ENCODE assay signal across 25 cellular contexts in genomic region chrX:147891886-147892285, GRCh38. TPM values are rescaled to one million over a fixed set of nuclear protein-coding genes. Genes with fewer than 3 reads are reported as not detected.
DNase-seq lines count a peak whose midpoint lies in the region; ATAC-seq and TF ChIP-seq lines count a peak whose summit lies in the region.
"Had no signal": no experiment of that assay in that cellular context is flagged by ENCODE, and none has a peak within 500 bp of the region (broad histone marks: within the 10 kb centered on the region; RNA-seq: fewer than 3 reads in every experiment).

No MANE protein-coding gene starts in this region.

- ATAC-seq in Right ventricle myocardium superior (ENCODE audit: poor library complexity) (no peak), HG02885 (IDR thresholded peaks at IDR 0.05; ENCODE audit: poor library complexity, unreplicated experiment) (no peak)
- ATAC-seq: GM23338, WTC11 had no signal

- intact Hi-C loops in Right ventricle myocardium superior (cut with DNase I), result no loop called here

- no peak for TF ChIP-seq CTCF in choroid plexus epithelial cell (conservative IDR thresholded peaks at IDR 0.05; ENCODE audit: low read depth, low read length)

- DNase-seq in EH (ENCODE audit: low read depth) (peak; percentile 2), LHCN-M2 (ENCODE audit: low read depth) (peak; percentile 60), choroid plexus epithelial cell (ENCODE audit: low read depth) (peak; percentile 2), myocyte (ENCODE audit: low read depth) (peak; percentile 41), Right ventricle myocardium superior (no peak)
- no peak for DNase-seq in activated CD8-positive, alpha-beta memory T cell treated with anti-CD3 and anti-CD28 coated beads for 24 hours
- no peak for DNase-seq in stimulated activated CD4-positive, alpha-beta T cell treated with anti-CD3 and anti-CD28 coated beads, Interleukin-4, amount 100 ng/mL, for 24 hours
- DNase-seq: activated CD4-positive, alpha-beta T cell treated with anti-CD3 and anti-CD28 coated beads, Interleukin-2, amount 50 U/mL, for 1 hour; activated naive CD4-positive, alpha-beta T cell treated with Interleukin-2 at 50 U/mL for 16 hours; amniotic stem cell; GDM1; glutamatergic neuron; NCI-H1048; NCI-H187; NCI-H2171 treated with DMSO at 0.1 percent for 48 hours; NCI-H524; NK-92 treated with Interleukin-12 subunit alpha and Interleukin-12 subunit beta, amount 100 ng/mL, for 24 hours; SIG-M5; stimulated activated CD4-positive, alpha-beta T cell treated with anti-CD3 and anti-CD28 coated beads, Interleukin-2, amount 100 ng/mL, for 24 hours; T1000 had no signal

- no peak overlapping the region for H3K4me3 ChIP-seq in choroid plexus epithelial cell (ENCODE audit: low read depth, low read length)
- H3K4me3 ChIP-seq: cardiac muscle cell, GM23338, tibial nerve had no signal

RNA-seq across cellular contexts. Expression of gene FMR1, which starts 19.8 kb away (rescaled TPM):
- total RNA-seq in LHCN-M2 (2014; rRNA removed), result 20.6 and 26.9 TPM in 2 replicates
- 15.9 TPM for polyA plus RNA-seq in LHCN-M2 (2012)
- total RNA-seq in myocyte, result 25.6 and 31.8 TPM in 2 replicates
- 18.1 TPM for polyA plus RNA-seq in myocyte (2012)
- total RNA-seq in Right ventricle myocardium superior, result 25.7 TPM

Comparison
In these comparisons a context has a peak if more than half of its experiments do, and no peak if none do; other contexts are left out.
1. DNase-seq: peak in EH (single experiment), LHCN-M2 (single experiment), choroid plexus epithelial cell (single experiment) and myocyte (single experiment); none in activated CD8-positive, alpha-beta memory T cell treated with anti-CD3 and anti-CD28 coated beads for 24 hours (single experiment), stimulated activated CD4-positive, alpha-beta T cell treated with anti-CD3 and anti-CD28 coated beads, Interleukin-4, amount 100 ng/mL, for 24 hours (single experiment) and Right ventricle myocardium superior (single experiment).